Comparison of ENCODE assay signal across 21 cellular contexts in the genomic region with DNA sequence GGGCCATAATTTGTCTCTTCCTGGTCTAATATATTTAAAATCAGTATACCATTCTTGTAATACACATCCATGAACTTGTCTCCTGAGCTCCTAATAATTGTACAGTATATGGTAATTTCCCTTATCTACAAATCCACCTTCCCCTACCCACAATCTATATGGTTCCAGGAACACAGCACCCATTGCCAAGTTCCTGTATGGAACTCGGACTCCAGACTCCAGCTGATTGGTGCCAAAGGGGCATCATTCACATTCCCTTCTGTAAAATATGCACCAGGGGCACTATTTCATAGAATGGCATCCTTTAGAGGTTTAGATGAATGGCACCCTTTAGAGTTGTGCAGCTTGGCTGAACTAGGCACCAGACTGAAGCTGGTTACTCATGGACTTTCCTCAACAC.
"Had no signal": no experiment of that assay in that cellular context is flagged by ENCODE, and none has a peak within 500 bp of the region (broad histone marks: within the 10 kb centered on the region; RNA-seq: fewer than 3 reads in every experiment).

No MANE protein-coding gene starts in this region.

- H3K27me3 ChIP-seq: esophagus squamous epithelium, thyroid gland, upper lobe of left lung, vagina had no signal

- H3K4me1 ChIP-seq: prostate gland had no signal

- H3K36me3 ChIP-seq: esophagus squamous epithelium, prostate gland, thyroid gland, upper lobe of left lung, vagina had no signal

- H3K27ac Mint-ChIP-seq: naive B cell had no signal

- H3K4me3 Mint-ChIP-seq: naive B cell, nephron had no signal

- H3K4me1 Mint-ChIP-seq: naive B cell had no signal

- H3K9ac ChIP-seq: parathyroid adenoma had no signal

- DNase-seq: effector memory CD4-positive, alpha-beta T cell; esophagus squamous epithelium; foreskin fibroblast; kidney; left cardiac atrium; left ventricle myocardium superior; mesenchymal stem cell; midbrain; naive B cell; occipital lobe; retina; stimulated activated CD4-positive, alpha-beta T cell treated with anti-CD3 and anti-CD28 coated beads, Interleukin-2, amount 100 ng/mL, for 24 hours; stimulated activated naive CD4-positive, alpha-beta T cell; thyroid gland had no signal

- H3K9me3 ChIP-seq: esophagus squamous epithelium, prostate gland, thyroid gland, upper lobe of left lung, vagina had no signal

- H3K27ac ChIP-seq: epithelial cell of prostate, parathyroid adenoma had no signal

- H3K4me3 ChIP-seq: esophagus squamous epithelium, lung, prostate gland, thyroid gland, upper lobe of left lung, vagina had no signal

- H2AFZ ChIP-seq: parathyroid adenoma had no signal
